27 cellular contexts compared by ENCODE assay signal in genomic region chr3:25396686-25397085, GRCh38. TPM values are rescaled to one million over a fixed set of nuclear protein-coding genes. Genes with fewer than 3 reads are reported as not detected.
DNase-seq lines count a peak whose midpoint lies in the region; ATAC-seq and TF ChIP-seq lines count a peak whose summit lies in the region.
"Had no signal": no experiment of that assay in that cellular context is flagged by ENCODE, and none has a peak within 500 bp of the region (broad histone marks: within the 10 kb centered on the region; RNA-seq: fewer than 3 reads in every experiment).

No MANE protein-coding gene starts in this region.

- H3K27me3 ChIP-seq in esophagus squamous epithelium, result no peaks in the 10 kb centered on the region
- H3K27me3 ChIP-seq: cardiac muscle cell, colonic mucosa, SJSA1, upper lobe of left lung had no signal

- CTCF ChIA-PET in RWPE1 (lab: Yijun Ruan, JAX) (no interaction called here), T-cell (lab: Charles Lee) (no interaction called here)

- H3K36me3 Mint-ChIP-seq in type B pancreatic cell, result no peaks in the 10 kb centered on the region
- peaks cover 1% of the 10 kb centered on the region for H3K36me3 Mint-ChIP-seq in chondrocyte (ENCODE audit: low read depth)
- no peaks in the 10 kb centered on the region for H3K36me3 Mint-ChIP-seq in T-cell
- H3K36me3 Mint-ChIP-seq: stimulated activated effector memory CD8-positive, alpha-beta T cell treated with anti-CD3 and anti-CD28 coated beads, Interleukin-12 subunit alpha, Interleukin-12 subunit beta, amount 100 ng/mL, for 72 hours had no signal

- H3K4me3 ChIP-seq in esophagus squamous epithelium, result no peak overlapping the region
- H3K4me3 ChIP-seq: cardiac muscle cell, colonic mucosa, psoas muscle, SJSA1, upper lobe of left lung had no signal

- H3K9me3 Mint-ChIP-seq in type B pancreatic cell (peaks cover 9% of the 10 kb centered on the region), chondrocyte (ENCODE audit: low read depth) (peaks cover 19% of the 10 kb centered on the region), T-cell (peaks cover 3 to 22% (median 21%) of the 10 kb centered on the region in 3 donors)
- H3K9me3 Mint-ChIP-seq: activated T-cell treated with anti-CD3 and anti-CD28 coated beads, Interleukin-2, amount 50 U/mL, for 24 hours had no signal

- H3K27ac Mint-ChIP-seq in type B pancreatic cell, result peak overlapping the region; percentile 77
- H3K27ac Mint-ChIP-seq in chondrocyte (ENCODE audit: unreplicated experiment), result no peak overlapping the region
- H3K27ac Mint-ChIP-seq in T-cell, result no peak overlapping the region
- H3K27ac Mint-ChIP-seq: activated naive CD8-positive, alpha-beta T cell treated with anti-CD3 and anti-CD28 coated beads, Interleukin-2, amount 50 U/mL, for 24 hours; activated T-cell treated with anti-CD3 and anti-CD28 coated beads, Interleukin-2, amount 50 U/mL, for 24 hours; stimulated activated effector memory CD8-positive, alpha-beta T cell treated with anti-CD3 and anti-CD28 coated beads, Interleukin-12 subunit alpha, Interleukin-12 subunit beta, amount 100 ng/mL, for 72 hours had no signal

- peaks cover 0 to 16% (median 0%) of the 10 kb centered on the region in 3 donors for H3K4me1 ChIP-seq in esophagus squamous epithelium
- H3K4me1 ChIP-seq: colonic mucosa, psoas muscle, SJSA1, upper lobe of left lung had no signal

- peak overlapping the region in 3 of 4 donors; percentile 61 to 74 (median 67) for H3K27ac ChIP-seq in esophagus squamous epithelium
- H3K27ac ChIP-seq in RWPE1, result no peak overlapping the region
- H3K27ac ChIP-seq: cardiac muscle cell, colonic mucosa, psoas muscle, SJSA1, upper lobe of left lung had no signal

- DNase-seq in MV-4-11 (lab: John Stamatoyannopoulos, UW) (peak; percentile 45), esophagus squamous epithelium (lab: John Stamatoyannopoulos, UW) (no peak), type B pancreatic cell (ENCODE audit: extremely low spot score, unreplicated experiment) (no peak), chondrocyte (ENCODE audit: low spot score) (no peak), COR-L47 (lab: John Stamatoyannopoulos, UW) (no peak), RWPE1 (ENCODE audit: low spot score) (no peak), T-cell (no peak)
- DNase-seq: activated CD4-positive, alpha-beta T cell treated with anti-CD3 and anti-CD28 coated beads, Interleukin-2, amount 50 U/mL, for 1 hour; activated naive CD8-positive, alpha-beta T cell treated with anti-CD3 and anti-CD28 coated beads, Interleukin-2, amount 50 U/mL, for 24 hours; activated T-cell treated with anti-CD3 and anti-CD28 coated beads, Interleukin-2, amount 50 U/mL, for 24 hours; C1 segment of cervical spinal cord; colonic mucosa; DMS79 treated with DMSO at 0.1 percent for 48 hours; effector CD4-positive, alpha-beta T cell; GF-D8; glutamatergic neuron; Karpas-422; NCI-H146; NCI-H2107; NCI-H748 treated with DMSO at 0.1 percent for 48 hours; occipital lobe; psoas muscle; upper lobe of left lung had no signal

- TF ChIP-seq CTCF in esophagus squamous epithelium (IDR thresholded peaks at IDR 0.05), result no peak
- TF ChIP-seq CTCF in type B pancreatic cell (conservative IDR thresholded peaks at IDR 0.05), result no peak
- no peak for TF ChIP-seq CTCF in chondrocyte (IDR thresholded peaks at IDR 0.05)
- no peak for TF ChIP-seq CTCF in RWPE1 (conservative IDR thresholded peaks at IDR 0.05; ENCODE audit: low read depth)

- H3K4me3 Mint-ChIP-seq in type B pancreatic cell, result no peak overlapping the region
- no peak overlapping the region for H3K4me3 Mint-ChIP-seq in chondrocyte (ENCODE audit: unreplicated experiment)
- no peak overlapping the region for H3K4me3 Mint-ChIP-seq in T-cell
- H3K4me3 Mint-ChIP-seq: activated naive CD8-positive, alpha-beta T cell treated with anti-CD3 and anti-CD28 coated beads, Interleukin-2, amount 50 U/mL, for 24 hours; activated T-cell treated with anti-CD3 and anti-CD28 coated beads, Interleukin-2, amount 50 U/mL, for 24 hours; stimulated activated effector memory CD8-positive, alpha-beta T cell treated with anti-CD3 and anti-CD28 coated beads, Interleukin-12 subunit alpha, Interleukin-12 subunit beta, amount 100 ng/mL, for 72 hours had no signal

- TF ChIP-seq POLR2A in esophagus squamous epithelium (IDR thresholded peaks at IDR 0.05), result no peak

- H3K9me3 ChIP-seq in esophagus squamous epithelium, result no peaks in the 10 kb centered on the region
- H3K9me3 ChIP-seq: colonic mucosa, psoas muscle, SJSA1, upper lobe of left lung had no signal

- 81 to 96% methylated on average over 3 to 4 of the region's 4 CpGs for WGBS in esophagus squamous epithelium, 2 donors

- H3K4me1 Mint-ChIP-seq in type B pancreatic cell (ENCODE audit: unreplicated experiment) (peaks cover 14% of the 10 kb centered on the region), chondrocyte (ENCODE audit: low read depth) (peaks cover 18% of the 10 kb centered on the region), T-cell (no peaks in the 10 kb centered on the region)
- H3K4me1 Mint-ChIP-seq: activated naive CD8-positive, alpha-beta T cell treated with anti-CD3 and anti-CD28 coated beads, Interleukin-2, amount 50 U/mL, for 24 hours; stimulated activated effector memory CD8-positive, alpha-beta T cell treated with anti-CD3 and anti-CD28 coated beads, Interleukin-12 subunit alpha, Interleukin-12 subunit beta, amount 100 ng/mL, for 72 hours had no signal

- H3K27me3 Mint-ChIP-seq in type B pancreatic cell (no peaks in the 10 kb centered on the region), chondrocyte (ENCODE audit: low read depth) (no peaks in the 10 kb centered on the region), T-cell (no peaks in the 10 kb centered on the region)
- H3K27me3 Mint-ChIP-seq: activated T-cell treated with anti-CD3 and anti-CD28 coated beads, Interleukin-2, amount 50 U/mL, for 24 hours had no signal

- ATAC-seq in GM18907 (IDR thresholded peaks at IDR 0.05; ENCODE audit: unreplicated experiment) (peak; percentile 59), T-cell (replicated peaks in 1 of 4) (no peak)
- ATAC-seq: activated naive CD8-positive, alpha-beta T cell treated with anti-CD3 and anti-CD28 coated beads, Interleukin-2, amount 50 U/mL, for 24 hours; psoas muscle; stimulated activated effector memory CD8-positive, alpha-beta T cell treated with anti-CD3 and anti-CD28 coated beads, Interleukin-12 subunit alpha, Interleukin-12 subunit beta, amount 100 ng/mL, for 72 hours had no signal

- POLR2A ChIA-PET in RWPE1 (lab: Yijun Ruan, JAX; ENCODE audit: low non-redundant PET), result no interaction called here
- POLR2A ChIA-PET in T-cell (lab: Charles Lee), result no interaction called here

- intact Hi-C loops in esophagus squamous epithelium (cut with DNase I), result no loop called here

- no peaks in the 10 kb centered on the region for H3K36me3 ChIP-seq in esophagus squamous epithelium
- H3K36me3 ChIP-seq: cardiac muscle cell, colonic mucosa, SJSA1, upper lobe of left lung had no signal

RNA-seq across cellular contexts. Expression of gene RARB, which starts 31.4 kb away (rescaled TPM):
- total RNA-seq in esophagus squamous epithelium, result 1 to 10 TPM; 1.9 to 9.0 (median 3.5) TPM
- 13.3 and 28.2 TPM in 2 replicates for total RNA-seq in type B pancreatic cell (ENCODE audit: low replicate concordance)
- 5.9 to 10.7 TPM (median 7.6 TPM) in 3 replicates for total RNA-seq in chondrocyte
- not detected for total RNA-seq in T-cell
